20 cellular contexts compared by ENCODE assay signal in genomic region chr9:98249774-98250173, GRCh38. TPM values are rescaled to one million over a fixed set of nuclear protein-coding genes. Genes with fewer than 3 reads are reported as not detected.
DNase-seq lines count a peak whose midpoint lies in the region; ATAC-seq and TF ChIP-seq lines count a peak whose summit lies in the region.
"Had no signal": no experiment of that assay in that cellular context is flagged by ENCODE, and none has a peak within 500 bp of the region (broad histone marks: within the 10 kb centered on the region; RNA-seq: fewer than 3 reads in every experiment).

No MANE protein-coding gene starts in this region.

- no peaks in the 10 kb centered on the region for H3K36me3 Mint-ChIP-seq in activated T-helper 17 cell treated with anti-CD3 and anti-CD28 coated beads, Interleukin-2, amount 50 U/mL, for 72 hours (ENCODE audit: low read depth)

- H3K9me3 ChIP-seq in GM23248 (ENCODE audit: low read depth) (no peaks in the 10 kb centered on the region), lower lobe of right lung (no peaks in the 10 kb centered on the region), subcutaneous abdominal adipose tissue (ENCODE audit: control insufficient read depth in 5 of 5, low read length in 5 of 5) (no peaks in the 10 kb centered on the region)
- H3K9me3 ChIP-seq: gastrocnemius medialis, sigmoid colon had no signal

- H3K36me3 ChIP-seq in GM23248 (ENCODE audit: low read depth) (peaks cover 12% of the 10 kb centered on the region), lower lobe of right lung (peaks cover 22% of the 10 kb centered on the region), subcutaneous abdominal adipose tissue (ENCODE audit: control insufficient read depth in 5 of 5, insufficient read depth in 5 of 5, low read length in 5 of 5) (peaks cover 0 to 3% (median 0%) of the 10 kb centered on the region in 5 donors), H7 (replicated peaks; ENCODE audit: control insufficient read depth, insufficient read depth, low read length) (peaks cover 1% of the 10 kb centered on the region)
- H3K36me3 ChIP-seq: gastrocnemius medialis had no signal

- 53 to 72% methylated on average over 2 of the region's 2 CpGs for WGBS in GM23248 (ENCODE audit: low coverage in 1 of 2, low lambda C conversion rate in 2 of 2, missing lambda C conversion rate in 2 of 2), 2 experiments

- no peaks in the 10 kb centered on the region for H3K9me3 Mint-ChIP-seq in activated T-helper 17 cell treated with anti-CD3 and anti-CD28 coated beads, Interleukin-2, amount 50 U/mL, for 72 hours
- H3K9me3 Mint-ChIP-seq: activated B cell treated with CpG ODN at 0.5 μM for 24 hours; T-helper 1 cell treated with Interleukin-12 subunit alpha and Interleukin-12 subunit beta and Interleukin-4 antibody, amounts not matched to agents 30 μg/mL and 1 μg/mL, for 36 hours had no signal

- H3K79me2 ChIP-seq in GM23248 (ENCODE audit: insufficient read depth), result peaks cover 93% of the 10 kb centered on the region

- H3K4me1 Mint-ChIP-seq in activated T-helper 17 cell treated with anti-CD3 and anti-CD28 coated beads, Interleukin-2, amount 50 U/mL, for 72 hours, result peaks cover 34% of the 10 kb centered on the region

- intact Hi-C loops in lower lobe of right lung (cut with DNase I), result no loop called here

- no peak overlapping the region for H3K4me2 ChIP-seq in GM23248 (ENCODE audit: unreplicated experiment)

- H3K9me2 ChIP-seq in GM23248 (ENCODE audit: insufficient read depth), result no peaks in the 10 kb centered on the region

- no peaks in the 10 kb centered on the region for H3K27me3 Mint-ChIP-seq in activated T-helper 17 cell treated with anti-CD3 and anti-CD28 coated beads, Interleukin-2, amount 50 U/mL, for 72 hours
- H3K27me3 Mint-ChIP-seq: activated B cell treated with CpG ODN at 0.5 μM for 24 hours had no signal

- DNase-seq in GM23248, result peak; percentile 17
- DNase-seq in lower lobe of right lung, result no peak
- no peak for DNase-seq in H7
- DNase-seq in activated naive CD4-positive, alpha-beta T cell (lab: John Stamatoyannopoulos, UW), result no peak
- DNase-seq in activated CD4-positive, alpha-beta T cell treated with anti-CD3 and anti-CD28 coated beads for 48 hours, result no peak
- DNase-seq: activated B cell treated with CpG ODN at 0.5 μM for 24 hours; activated effector memory CD4-positive, alpha-beta T cell treated with anti-CD3 and anti-CD28 coated beads, Interleukin-2, amount 50 U/mL, for 16 hours; amygdala; C1 segment of cervical spinal cord; DND-41; gastrocnemius medialis; NCI-H1436; NCI-H226; SHP77 treated with DMSO at 0.1 percent for 48 hours; sigmoid colon; stimulated activated CD4-positive, alpha-beta T cell treated with anti-CD3 and anti-CD28 coated beads, Interleukin-4, amount 100 ng/mL, for 4 hours had no signal

- in situ Hi-C loops in GM23248 (cut with MboI), result no loop called here

- no peaks in the 10 kb centered on the region for H4K20me1 ChIP-seq in GM23248 (ENCODE audit: insufficient read depth)

- H3K4me3 ChIP-seq in GM23248 (no peak overlapping the region), lower lobe of right lung (no peak overlapping the region), subcutaneous abdominal adipose tissue (ENCODE audit: low read depth in 1 of 5, low read length in 5 of 5) (no peak overlapping the region), H7 (ENCODE audit: insufficient read depth, low read depth, low read length) (no peak overlapping the region)
- H3K4me3 ChIP-seq: gastrocnemius medialis, sigmoid colon had no signal

- no peak for ATAC-seq in activated T-helper 17 cell treated with anti-CD3 and anti-CD28 coated beads, Interleukin-2, amount 50 U/mL, for 72 hours (replicated peaks)
- ATAC-seq in lower lobe of right lung (peak; percentile 7 to 20), HG03095 (IDR thresholded peaks at IDR 0.05; ENCODE audit: unreplicated experiment) (no peak)
- ATAC-seq: gastrocnemius medialis had no signal

- H3K27me3 ChIP-seq in GM23248 (replicated peaks; ENCODE audit: insufficient read depth), result no peaks in the 10 kb centered on the region
- H3K27me3 ChIP-seq in lower lobe of right lung (ENCODE audit: low read depth), result no peaks in the 10 kb centered on the region
- no peaks in the 10 kb centered on the region for H3K27me3 ChIP-seq in subcutaneous abdominal adipose tissue (ENCODE audit: control insufficient read depth in 5 of 5, insufficient read depth in 4 of 5, low read length in 5 of 5)
- H3K27me3 ChIP-seq in H7 (ENCODE audit: control insufficient read depth, insufficient read depth, low read length), result no peaks in the 10 kb centered on the region
- H3K27me3 ChIP-seq: gastrocnemius medialis, sigmoid colon had no signal

- peak overlapping the region; percentile 2 for H3K27ac Mint-ChIP-seq in activated T-helper 17 cell treated with anti-CD3 and anti-CD28 coated beads, Interleukin-2, amount 50 U/mL, for 72 hours
- H3K27ac Mint-ChIP-seq: activated B cell treated with CpG ODN at 0.5 μM for 24 hours had no signal

- no peak overlapping the region for H3K4me3 Mint-ChIP-seq in activated T-helper 17 cell treated with anti-CD3 and anti-CD28 coated beads, Interleukin-2, amount 50 U/mL, for 72 hours
- H3K4me3 Mint-ChIP-seq: activated B cell treated with CpG ODN at 0.5 μM for 24 hours; T-helper 1 cell treated with Interleukin-12 subunit alpha and Interleukin-12 subunit beta and Interleukin-4 antibody, amounts not matched to agents 30 μg/mL and 1 μg/mL, for 36 hours had no signal

- no peak overlapping the region for H2AFZ ChIP-seq in GM23248

- H3K27ac ChIP-seq in GM23248, result peak overlapping the region; percentile 98
- peak overlapping the region; percentile 81 for H3K27ac ChIP-seq in lower lobe of right lung
- H3K27ac ChIP-seq in subcutaneous abdominal adipose tissue (ENCODE audit: low read depth, low read length), result peak overlapping the region; percentile 26

- H3F3A ChIP-seq in GM23248 (ENCODE audit: insufficient read depth), result peaks cover 59% of the 10 kb centered on the region

- TF ChIP-seq CTCF in lower lobe of right lung (IDR thresholded peaks at IDR 0.05), result no peak

- H3K9ac ChIP-seq in GM23248 (peak overlapping the region; percentile 84), subcutaneous abdominal adipose tissue (ENCODE audit: low read length in 5 of 5) (no peak overlapping the region)

- H3K4me1 ChIP-seq in GM23248 (ENCODE audit: insufficient read depth) (peaks cover 55% of the 10 kb centered on the region), lower lobe of right lung (peaks cover 82% of the 10 kb centered on the region), subcutaneous abdominal adipose tissue (ENCODE audit: control insufficient read depth in 5 of 5, insufficient read depth in 5 of 5, low read length in 5 of 5) (peaks cover 4 to 27% (median 14%) of the 10 kb centered on the region in 5 donors)

RNA-seq across cellular contexts. Expression of gene TBC1D2, which starts 5.7 kb away (rescaled TPM):
- total RNA-seq in GM23248 (2014; rRNA removed; shearing (Covaris generic)), result 57.5 and 58.4 TPM in 2 replicates
- 56.2 and 58.9 TPM in 2 replicates for polyA plus RNA-seq in GM23248 (2016; fragmentation: Nextera tagmentation; extraction: Ambion mirVana)
- total RNA-seq in activated T-helper 17 cell treated with anti-CD3 and anti-CD28 coated beads, Interleukin-2, amount 50 U/mL, for 72 hours, result 1 to 10 TPM; 5.6 to 6.4 TPM
- total RNA-seq in lower lobe of right lung, result 64.3 TPM
- 4.2 and 4.5 TPM in 2 replicates for total RNA-seq in H7 (2014; rRNA removed; shearing (Covaris generic))

RNA-seq across cellular contexts. Expression of gene CORO2A, which starts 57.3 kb away (rescaled TPM):
- total RNA-seq in GM23248 (2014; rRNA removed; shearing (Covaris generic)), result 0.86 and 1.5 TPM in 2 replicates
- 1.3 and 1.5 TPM in 2 replicates for polyA plus RNA-seq in GM23248 (2016; fragmentation: Nextera tagmentation; extraction: Ambion mirVana)
- total RNA-seq in activated T-helper 17 cell treated with anti-CD3 and anti-CD28 coated beads, Interleukin-2, amount 50 U/mL, for 72 hours, result 10 to 100 TPM in 1 of 2 donors, 1 to 10 TPM in 1; 9.9 to 18.2 TPM
- 26.1 TPM for total RNA-seq in lower lobe of right lung
- 30.5 and 32.1 TPM in 2 replicates for total RNA-seq in H7 (2014; rRNA removed; shearing (Covaris generic))

Comparison
In these comparisons a context has a peak if more than half of its experiments do, and no peak if none do; other contexts are left out.
1. H3K27ac ChIP-seq: peak in every context shown above with its lines; median percentile 98 in GM23248; 81 in lower lobe of right lung; 26 in subcutaneous abdominal adipose tissue.
2. ATAC-seq: peak in lower lobe of right lung (2 of 2); none in activated T-helper 17 cell treated with anti-CD3 and anti-CD28 coated beads, Interleukin-2, amount 50 U/mL, for 72 hours (single experiment) and HG03095 (single experiment).